Comparison of ENCODE assay signal across 8 cellular contexts in genomic region chr16:83826146-83826913, GRCh38.
DNase-seq lines count a peak whose midpoint lies in the region; ATAC-seq and TF ChIP-seq lines count a peak whose summit lies in the region.

No MANE protein-coding gene starts in this region.

- ATAC-seq in GM21786 (IDR thresholded peaks at IDR 0.05; ENCODE audit: unreplicated experiment) = peak; percentile 79

- no peak overlapping the region for H3K27ac ChIP-seq in VCaP
- H3K27ac ChIP-seq in brain microvascular endothelial cell = no peak overlapping the region

- DNase-seq in DMS153 (lab: John Stamatoyannopoulos, UW) (peak; percentile 44), NCI-H1105 (lab: John Stamatoyannopoulos, UW) (peak; percentile 7), brain microvascular endothelial cell (peak; percentile 64), inferior parietal cortex (ENCODE audit: extremely low spot score) (peak; percentile 90), NCI-H128 (lab: John Stamatoyannopoulos, UW; ENCODE audit: unreplicated experiment) (no peak)
- DNase-seq in stimulated activated CD4-positive, alpha-beta T cell treated with anti-CD3 and anti-CD28 coated beads, Interleukin-12 subunit alpha, Interleukin-12 subunit beta, amount 100 ng/mL, for 48 hours (ENCODE audit: low read depth in 2 of 3, low spot score in 1 of 3) = peak; percentile 66 to 81 (median 71)

- no peaks in the 10 kb centered on the region for H3K36me3 ChIP-seq in brain microvascular endothelial cell (replicated peaks)

- no peaks in the 10 kb centered on the region for H3K27me3 ChIP-seq in brain microvascular endothelial cell (replicated peaks)

- no peak overlapping the region for H3K4me3 ChIP-seq in brain microvascular endothelial cell (ENCODE audit: low read depth, low read length)

- TF ChIP-seq CTCF in VCaP (conservative IDR thresholded peaks at IDR 0.05) = peak; percentile 80
- peak; percentile 93 for TF ChIP-seq CTCF in brain microvascular endothelial cell (IDR thresholded peaks at IDR 0.05; ENCODE audit: low read depth, low read length, missing control alignments)

- in situ Hi-C loops in brain microvascular endothelial cell (cut with HindIII; ENCODE audit: low pct_ligation_motif_present, low sequenced_read_pairs) = no loop called here
